In the genomic region with DNA sequence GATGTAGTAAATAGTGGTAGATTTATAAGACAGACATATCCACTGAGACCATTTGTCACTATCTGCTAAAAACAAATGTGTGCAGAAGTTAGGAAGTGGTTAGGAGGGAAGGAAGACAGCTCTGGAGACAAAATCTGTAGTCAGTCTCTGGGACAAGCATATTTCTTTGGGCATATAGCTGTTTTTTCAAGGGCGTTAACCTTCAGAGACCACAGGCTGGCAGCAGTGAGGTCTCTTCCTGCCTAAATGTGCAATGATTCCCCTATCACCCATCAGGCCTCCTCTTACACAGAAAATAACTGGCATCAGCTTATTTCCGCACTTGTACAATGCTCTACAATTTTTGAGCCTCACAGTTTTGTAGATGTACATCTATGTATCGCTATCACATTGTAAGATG, we compare ENCODE assay signal across 16 cellular contexts. TPM values are rescaled to one million over a fixed set of nuclear protein-coding genes. Genes with fewer than 3 reads are reported as not detected.
DNase-seq lines count a peak whose midpoint lies in the region; ATAC-seq, FAIRE-seq and TF ChIP-seq lines count a peak whose summit lies in the region.
"Had no signal": no experiment of that assay in that cellular context is flagged by ENCODE, and none has a peak within 500 bp of the region (broad histone marks: within the 10 kb centered on the region; RNA-seq: fewer than 3 reads in every experiment).

No MANE protein-coding gene starts in this region.

- peaks cover 6% of the 10 kb centered on the region for H3K27me3 Mint-ChIP-seq in mesothelial cell of epicardium (ENCODE audit: low read depth)

- no peak overlapping the region for H3K4me3 Mint-ChIP-seq in mesothelial cell of epicardium
- H3K4me3 Mint-ChIP-seq: activated naive CD4-positive, alpha-beta T cell treated with anti-CD3 and anti-CD28 coated beads for 36 hours; B cell had no signal

- no peak overlapping the region for H3K4me2 ChIP-seq in A549

- CTCF ChIA-PET in A549 (lab: Yijun Ruan, JAX) = interaction anchor here (1.0 to 2.2 kb wide), 3 partner anchors 14 to 184 kb away, joined by 4 to 8 read pairs (median 4); no protein-coding TSS in a partner anchor
- CTCF ChIA-PET in Panc1 (lab: Charles Lee) = no interaction called here

- H3K4me1 ChIP-seq in A549 (no peaks in the 10 kb centered on the region), Panc1 (ENCODE audit: control insufficient read depth, insufficient read depth, low read length) (no peaks in the 10 kb centered on the region)
- H3K4me1 ChIP-seq: breast epithelium had no signal

- no peaks in the 10 kb centered on the region for H3K9me3 ChIP-seq in A549
- no peaks in the 10 kb centered on the region for H3K9me3 ChIP-seq in Panc1 (ENCODE audit: control insufficient read depth, insufficient read depth, low read depth, low read length)
- H3K9me3 ChIP-seq: breast epithelium had no signal

- peaks cover 4% of the 10 kb centered on the region for H3K9me3 Mint-ChIP-seq in mesothelial cell of epicardium

- TF ChIP-seq POLR2A in A549 (IDR thresholded peaks at IDR 0.05; ENCODE audit: low read length) (no peak), GM12892 (IDR thresholded peaks at IDR 0.05; ENCODE audit: low read depth, low read length) (no peak)

- intact Hi-C loops in Panc1 (cut with micrococcal nuclease; ENCODE audit: unreplicated experiment) = no loop called here

- no peak for DNase-seq in A549 (ENCODE audit: low read depth in 1 of 2, low spot score in 1 of 2)
- no peak for DNase-seq in GM12892 (ENCODE audit: insufficient read length)
- no peak for DNase-seq in Panc1 (ENCODE audit: low read depth, low spot score)
- no peak for DNase-seq in epithelial cell of proximal tubule (ENCODE audit: low read depth)
- no peak for DNase-seq in glomerular visceral epithelial cell (ENCODE audit: extremely low spot score)
- no peak for DNase-seq in mesothelial cell of epicardium (ENCODE audit: low spot score in 2 of 2, unreplicated experiment in 2 of 2)
- no peak for DNase-seq in omental fat pad (ENCODE audit: low spot score)
- DNase-seq: activated naive CD4-positive, alpha-beta T cell treated with anti-CD3 and anti-CD28 coated beads for 36 hours; GOT3; NCI-H1092; T1000; trophoblast cell had no signal

- no peak for TF ChIP-seq CTCF in A549 (IDR thresholded peaks at IDR 0.05)
- TF ChIP-seq CTCF in Panc1 (IDR thresholded peaks at IDR 0.05) = peak; percentile 40
- peak; percentile 7 for TF ChIP-seq CTCF in epithelial cell of proximal tubule (conservative IDR thresholded peaks at IDR 0.05; ENCODE audit: low read depth, low read length)
- TF ChIP-seq CTCF in mesothelial cell of epicardium (IDR thresholded peaks at IDR 0.05; ENCODE audit: unreplicated experiment) = no peak
- TF ChIP-seq CTCF in omental fat pad (IDR thresholded peaks at IDR 0.05) = no peak

- FAIRE-seq in A549 (lab: Jason Lieb, UNC) (no peak), GM12892 (lab: Jason Lieb, UNC) (peak; percentile 71)
- FAIRE-seq: keratinocyte had no signal

- H3K27ac ChIP-seq in A549 (no peak overlapping the region), Panc1 (ENCODE audit: low read length) (no peak overlapping the region)
- H3K27ac ChIP-seq: breast epithelium had no signal

- TF ChIP-seq EP300 in A549 (IDR thresholded peaks at IDR 0.05) = no peak

- POLR2A ChIA-PET in A549 (lab: Yijun Ruan, JAX) = no interaction called here
- POLR2A ChIA-PET in Panc1 (lab: Charles Lee) = no interaction called here

- H3K27ac Mint-ChIP-seq in mesothelial cell of epicardium = no peak overlapping the region
- H3K27ac Mint-ChIP-seq: activated naive CD4-positive, alpha-beta T cell treated with anti-CD3 and anti-CD28 coated beads for 36 hours; B cell had no signal

- H3K4me3 ChIP-seq in A549 (no peak overlapping the region), Panc1 (ENCODE audit: low read depth in 2 of 2, low read length in 2 of 2) (no peak overlapping the region), epithelial cell of proximal tubule (ENCODE audit: low read depth, low read length) (no peak overlapping the region)
- H3K4me3 ChIP-seq: breast epithelium had no signal

- H3K36me3 ChIP-seq in Panc1 (ENCODE audit: control insufficient read depth, insufficient read depth, low read length) = no peaks in the 10 kb centered on the region
- H3K36me3 ChIP-seq: breast epithelium had no signal

- in situ Hi-C loops in Panc1 (cut with HindIII; ENCODE audit: low pct_unique_long_range_greater_than_20kb, low sequenced_read_pairs) = no loop called here

- TF ChIP-seq RAD21 in A549 (conservative IDR thresholded peaks at IDR 0.05 in 1 of 2, IDR thresholded peaks at IDR 0.05 in 1 of 2) = no peak

- ATAC-seq in A549 (peak; percentile 19 to 49; a peak in 1 of 6 replicates), Panc1 (no peak), HG03139 (IDR thresholded peaks at IDR 0.05; ENCODE audit: unreplicated experiment) (no peak), omental fat pad (ENCODE audit: low FRiP score) (no peak)

- peaks cover 2% of the 10 kb centered on the region for H3K4me1 Mint-ChIP-seq in mesothelial cell of epicardium
- H3K4me1 Mint-ChIP-seq: B cell had no signal

- H3K36me3 Mint-ChIP-seq in mesothelial cell of epicardium = no peaks in the 10 kb centered on the region

- no peaks in the 10 kb centered on the region for H3K27me3 ChIP-seq in Panc1 (ENCODE audit: control insufficient read depth, insufficient read depth, low read length)
- H3K27me3 ChIP-seq: breast epithelium had no signal

- no TSS peak for BruUV-seq in Panc1 (replicated peaks; lab: Mats Ljungman, UMichigan)

- 83% methylated on average over 3 of the region's 3 CpGs for WGBS in A549 (ENCODE audit: missing lambda C conversion rate)

TF ChIP-seq in A549, 52 proteins besides CTCF, POLR2A, EP300 and RAD21:
- TF ChIP-seq ZNF302 (CRISPR knock-in tag; IDR thresholded peaks at IDR 0.05) (no peak), EHMT2 (IDR thresholded peaks at IDR 0.05; ENCODE audit: low read depth) (no peak), FOSB (CRISPR knock-in tag; IDR thresholded peaks at IDR 0.05) (no peak), ZC3H11A (IDR thresholded peaks at IDR 0.05) (no peak), MAFK (IDR thresholded peaks at IDR 0.05; ENCODE audit: partially characterized antibody) (no peak), NFE2L2 (conservative IDR thresholded peaks at IDR 0.05; ENCODE audit: low read length) (no peak), CHD4 (IDR thresholded peaks at IDR 0.05; ENCODE audit: borderline replicate concordance) (no peak), E2F6 (IDR thresholded peaks at IDR 0.05; ENCODE audit: borderline replicate concordance, low read depth) (no peak), FOXS1 (CRISPR knock-in tag; IDR thresholded peaks at IDR 0.05) (no peak), SMC3 (IDR thresholded peaks at IDR 0.05) (no peak)
- TF ChIP-seq, protein P1, sequence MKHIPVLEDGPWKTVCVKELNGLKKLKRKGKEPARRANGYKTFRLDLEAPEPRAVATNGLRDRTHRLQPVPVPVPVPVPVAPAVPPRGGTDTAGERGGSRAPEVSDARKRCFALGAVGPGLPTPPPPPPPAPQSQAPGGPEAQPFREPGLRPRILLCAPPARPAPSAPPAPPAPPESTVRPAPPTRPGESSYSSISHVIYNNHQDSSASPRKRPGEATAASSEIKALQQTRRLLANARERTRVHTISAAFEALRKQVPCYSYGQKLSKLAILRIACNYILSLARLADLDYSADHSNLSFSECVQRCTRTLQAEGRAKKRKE (CRISPR knock-in tag; IDR thresholded peaks at IDR 0.05; ENCODE audit: low read depth) = no peak
- TF ChIP-seq, protein P2, sequence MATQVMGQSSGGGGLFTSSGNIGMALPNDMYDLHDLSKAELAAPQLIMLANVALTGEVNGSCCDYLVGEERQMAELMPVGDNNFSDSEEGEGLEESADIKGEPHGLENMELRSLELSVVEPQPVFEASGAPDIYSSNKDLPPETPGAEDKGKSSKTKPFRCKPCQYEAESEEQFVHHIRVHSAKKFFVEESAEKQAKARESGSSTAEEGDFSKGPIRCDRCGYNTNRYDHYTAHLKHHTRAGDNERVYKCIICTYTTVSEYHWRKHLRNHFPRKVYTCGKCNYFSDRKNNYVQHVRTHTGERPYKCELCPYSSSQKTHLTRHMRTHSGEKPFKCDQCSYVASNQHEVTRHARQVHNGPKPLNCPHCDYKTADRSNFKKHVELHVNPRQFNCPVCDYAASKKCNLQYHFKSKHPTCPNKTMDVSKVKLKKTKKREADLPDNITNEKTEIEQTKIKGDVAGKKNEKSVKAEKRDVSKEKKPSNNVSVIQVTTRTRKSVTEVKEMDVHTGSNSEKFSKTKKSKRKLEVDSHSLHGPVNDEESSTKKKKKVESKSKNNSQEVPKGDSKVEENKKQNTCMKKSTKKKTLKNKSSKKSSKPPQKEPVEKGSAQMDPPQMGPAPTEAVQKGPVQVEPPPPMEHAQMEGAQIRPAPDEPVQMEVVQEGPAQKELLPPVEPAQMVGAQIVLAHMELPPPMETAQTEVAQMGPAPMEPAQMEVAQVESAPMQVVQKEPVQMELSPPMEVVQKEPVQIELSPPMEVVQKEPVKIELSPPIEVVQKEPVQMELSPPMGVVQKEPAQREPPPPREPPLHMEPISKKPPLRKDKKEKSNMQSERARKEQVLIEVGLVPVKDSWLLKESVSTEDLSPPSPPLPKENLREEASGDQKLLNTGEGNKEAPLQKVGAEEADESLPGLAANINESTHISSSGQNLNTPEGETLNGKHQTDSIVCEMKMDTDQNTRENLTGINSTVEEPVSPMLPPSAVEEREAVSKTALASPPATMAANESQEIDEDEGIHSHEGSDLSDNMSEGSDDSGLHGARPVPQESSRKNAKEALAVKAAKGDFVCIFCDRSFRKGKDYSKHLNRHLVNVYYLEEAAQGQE (IDR thresholded peaks at IDR 0.05) = no peak

RNA-seq across cellular contexts. Expression of gene TMEM150C, which starts 6.5 kb away (rescaled TPM):
- polyA plus RNA-seq in A549 (2011; rRNA removed) (2.1 and 2.7 TPM in 2 replicates), A549 (2017; fragmentation: RNase III; extraction: RNeasy Plus Mini Kit Qiagen cat#74134 plus additional on column Dnase treatment) (1.5 to 2.1 TPM (median 1.5 TPM) in 3 replicates)
- polyA plus RNA-seq in A549 (2012; cell fraction: cytosol; rRNA removed) = 0.54 and 0.75 TPM in 2 replicates
- polyA plus RNA-seq in A549 (2012; cell fraction: nucleus; rRNA removed) = 0.40 and 0.51 TPM in 2 replicates
- polyA minus RNA-seq in A549 (2011; rRNA and poly(A)+ RNA removed) = 0.78 and 1.9 TPM in 2 replicates
- 0.85 TPM for polyA plus RNA-seq in GM12892 (2012; ENCODE audit: missing spikeins)
- total RNA-seq in Panc1 (2021; ENCODE audit: unreplicated experiment) (1.8 TPM), epithelial cell of proximal tubule (0.36 and 2.9 TPM in 2 replicates), mesothelial cell of epicardium (3.5 to 4.3 TPM (median 4.0 TPM) in 3 replicates), omental fat pad (10 to 100 TPM; 14.4 to 92.4 (median 26.8) TPM)
- 2.1 TPM for polyA plus RNA-seq in Panc1 (2012; ENCODE audit: insufficient read length)
- total RNA-seq: activated naive CD4-positive, alpha-beta T cell treated with anti-CD3 and anti-CD28 coated beads for 36 hours; B cell had no signal

Comparison
In these comparisons a context has a peak if more than half of its experiments do, and no peak if none do; other contexts are left out.
1. ATAC-seq: peak in A549 (2 of 2); none in Panc1 (single experiment), HG03139 (single experiment) and omental fat pad (single experiment).
2. CTCF ChIP-seq: peak in Panc1 (single experiment) and epithelial cell of proximal tubule (single experiment); none in A549 (single experiment), mesothelial cell of epicardium (single experiment) and omental fat pad (0 of 3).